Comparison of ENCODE assay signal across 1 cellular context in the genomic region with DNA sequence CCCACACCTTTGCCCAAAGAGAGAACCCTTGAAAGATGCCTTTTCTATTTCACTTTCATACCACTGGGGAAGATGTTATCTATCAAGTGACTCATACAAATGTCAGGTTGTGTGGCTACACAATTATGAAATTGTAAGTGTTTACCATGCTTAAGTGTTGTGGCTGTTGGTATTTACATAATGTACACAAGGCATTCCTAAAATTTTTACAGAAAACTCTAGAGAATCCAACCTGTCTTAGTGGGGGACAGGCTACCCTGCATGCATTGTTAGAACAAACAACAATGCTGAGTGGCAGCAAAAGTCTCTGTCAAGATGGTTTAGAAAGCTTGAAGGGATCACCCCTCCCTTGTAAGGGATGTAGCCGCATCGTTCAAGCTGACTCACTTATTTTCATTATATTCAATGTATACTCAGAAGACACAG.
A peak's percentile ranks its signal among the peaks of the same experiment; 100 is the strongest.
TF ChIP-seq lines count a peak whose summit lies in the region.

No MANE protein-coding gene starts in this region.

TF ChIP-seq in HepG2, 621 proteins besides CTCF, POLR2A, EP300 and RAD21 (continued from another document):
- TF ChIP-seq, protein P1, sequence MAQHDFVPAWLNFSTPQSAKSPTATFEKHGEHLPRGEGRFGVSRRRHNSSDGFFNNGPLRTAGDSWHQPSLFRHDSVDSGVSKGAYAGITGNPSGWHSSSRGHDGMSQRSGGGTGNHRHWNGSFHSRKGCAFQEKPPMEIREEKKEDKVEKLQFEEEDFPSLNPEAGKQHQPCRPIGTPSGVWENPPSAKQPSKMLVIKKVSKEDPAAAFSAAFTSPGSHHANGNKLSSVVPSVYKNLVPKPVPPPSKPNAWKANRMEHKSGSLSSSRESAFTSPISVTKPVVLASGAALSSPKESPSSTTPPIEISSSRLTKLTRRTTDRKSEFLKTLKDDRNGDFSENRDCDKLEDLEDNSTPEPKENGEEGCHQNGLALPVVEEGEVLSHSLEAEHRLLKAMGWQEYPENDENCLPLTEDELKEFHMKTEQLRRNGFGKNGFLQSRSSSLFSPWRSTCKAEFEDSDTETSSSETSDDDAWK (CRISPR knock-in tag; IDR thresholded peaks at IDR 0.05) = no peak
- TF ChIP-seq THAP7 (CRISPR knock-in tag; IDR thresholded peaks at IDR 0.05) (no peak), ZNF646 (CRISPR knock-in tag; IDR thresholded peaks at IDR 0.05) (peak; percentile 48; the same call in 1 of the 2 replicates), ZNF367 (CRISPR knock-in tag; IDR thresholded peaks at IDR 0.05; ENCODE audit: borderline replicate concordance) (no peak), MIER2 (CRISPR knock-in tag; IDR thresholded peaks at IDR 0.05) (no peak), MAZ (IDR thresholded peaks at IDR 0.05; ENCODE audit: borderline replicate concordance, low read depth, low read length) (no peak), MAZ (CRISPR knock-in tag; IDR thresholded peaks at IDR 0.05; ENCODE audit: low read depth) (no peak), ATF6 (CRISPR knock-in tag; conservative IDR thresholded peaks at IDR 0.05) (no peak), NFKBIZ (CRISPR knock-in tag; IDR thresholded peaks at IDR 0.05) (no peak), ZBTB20 (CRISPR knock-in tag; IDR thresholded peaks at IDR 0.05; ENCODE audit: borderline replicate concordance, low read depth) (no peak), ZNF747 (CRISPR knock-in tag; IDR thresholded peaks at IDR 0.05; ENCODE audit: borderline replicate concordance) (no peak), ZNF225 (CRISPR knock-in tag; IDR thresholded peaks at IDR 0.05) (no peak), ZNF703 (CRISPR knock-in tag; IDR thresholded peaks at IDR 0.05; ENCODE audit: borderline replicate concordance) (no peak), GPN1 (CRISPR knock-in tag; IDR thresholded peaks at IDR 0.05; ENCODE audit: borderline replicate concordance) (no peak), FOXP1 (IDR thresholded peaks at IDR 0.05) (no peak), FOXP1 (CRISPR knock-in tag; IDR thresholded peaks at IDR 0.05) (peak; percentile 77), JUNB (CRISPR knock-in tag; IDR thresholded peaks at IDR 0.05; ENCODE audit: borderline replicate concordance) (no peak), FOSL2 (CRISPR knock-in tag; IDR thresholded peaks at IDR 0.05) (peak; percentile 67), MIXL1 (CRISPR knock-in tag; IDR thresholded peaks at IDR 0.05) (no peak), ZNF253 (CRISPR knock-in tag; IDR thresholded peaks at IDR 0.05; ENCODE audit: borderline replicate concordance) (no peak), ZC3H4 (CRISPR knock-in tag; IDR thresholded peaks at IDR 0.05; ENCODE audit: borderline replicate concordance) (no peak), TCF12 (IDR thresholded peaks at IDR 0.05) (no peak), TCF12 (CRISPR knock-in tag; IDR thresholded peaks at IDR 0.05) (no peak), ZFP36L1 (CRISPR knock-in tag; IDR thresholded peaks at IDR 0.05) (0 out of 2 replicates have a peak, but pooled peaks have one; percentile 31), ZNF382 (CRISPR knock-in tag; IDR thresholded peaks at IDR 0.05; ENCODE audit: borderline replicate concordance) (no peak), MXI1 (IDR thresholded peaks at IDR 0.05; ENCODE audit: borderline replicate concordance, low read depth, low read length) (no peak), DR1 (CRISPR knock-in tag; IDR thresholded peaks at IDR 0.05) (no peak), FOXP4 (CRISPR knock-in tag; IDR thresholded peaks at IDR 0.05) (0 out of 2 replicates have a peak, but pooled peaks have one; percentile 42), JUN (CRISPR knock-in tag; IDR thresholded peaks at IDR 0.05) (no peak), ATM (IDR thresholded peaks at IDR 0.05; ENCODE audit: borderline replicate concordance) (no peak), MLLT10 (CRISPR knock-in tag; IDR thresholded peaks at IDR 0.05) (no peak), FOXJ3 (CRISPR knock-in tag; IDR thresholded peaks at IDR 0.05; ENCODE audit: borderline replicate concordance) (no peak), AGO2 (optimal IDR thresholded peaks at IDR 0.05; ENCODE audit: low read depth, low read length) (no peak), ATF5 (CRISPR knock-in tag; IDR thresholded peaks at IDR 0.05; ENCODE audit: low read depth) (no peak), NAIF1 (CRISPR knock-in tag; IDR thresholded peaks at IDR 0.05; ENCODE audit: borderline replicate concordance) (no peak)
- TF ChIP-seq, protein P2, sequence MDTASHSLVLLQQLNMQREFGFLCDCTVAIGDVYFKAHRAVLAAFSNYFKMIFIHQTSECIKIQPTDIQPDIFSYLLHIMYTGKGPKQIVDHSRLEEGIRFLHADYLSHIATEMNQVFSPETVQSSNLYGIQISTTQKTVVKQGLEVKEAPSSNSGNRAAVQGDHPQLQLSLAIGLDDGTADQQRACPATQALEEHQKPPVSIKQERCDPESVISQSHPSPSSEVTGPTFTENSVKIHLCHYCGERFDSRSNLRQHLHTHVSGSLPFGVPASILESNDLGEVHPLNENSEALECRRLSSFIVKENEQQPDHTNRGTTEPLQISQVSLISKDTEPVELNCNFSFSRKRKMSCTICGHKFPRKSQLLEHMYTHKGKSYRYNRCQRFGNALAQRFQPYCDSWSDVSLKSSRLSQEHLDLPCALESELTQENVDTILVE (CRISPR knock-in tag; IDR thresholded peaks at IDR 0.05) = no peak
- TF ChIP-seq, protein P3, sequence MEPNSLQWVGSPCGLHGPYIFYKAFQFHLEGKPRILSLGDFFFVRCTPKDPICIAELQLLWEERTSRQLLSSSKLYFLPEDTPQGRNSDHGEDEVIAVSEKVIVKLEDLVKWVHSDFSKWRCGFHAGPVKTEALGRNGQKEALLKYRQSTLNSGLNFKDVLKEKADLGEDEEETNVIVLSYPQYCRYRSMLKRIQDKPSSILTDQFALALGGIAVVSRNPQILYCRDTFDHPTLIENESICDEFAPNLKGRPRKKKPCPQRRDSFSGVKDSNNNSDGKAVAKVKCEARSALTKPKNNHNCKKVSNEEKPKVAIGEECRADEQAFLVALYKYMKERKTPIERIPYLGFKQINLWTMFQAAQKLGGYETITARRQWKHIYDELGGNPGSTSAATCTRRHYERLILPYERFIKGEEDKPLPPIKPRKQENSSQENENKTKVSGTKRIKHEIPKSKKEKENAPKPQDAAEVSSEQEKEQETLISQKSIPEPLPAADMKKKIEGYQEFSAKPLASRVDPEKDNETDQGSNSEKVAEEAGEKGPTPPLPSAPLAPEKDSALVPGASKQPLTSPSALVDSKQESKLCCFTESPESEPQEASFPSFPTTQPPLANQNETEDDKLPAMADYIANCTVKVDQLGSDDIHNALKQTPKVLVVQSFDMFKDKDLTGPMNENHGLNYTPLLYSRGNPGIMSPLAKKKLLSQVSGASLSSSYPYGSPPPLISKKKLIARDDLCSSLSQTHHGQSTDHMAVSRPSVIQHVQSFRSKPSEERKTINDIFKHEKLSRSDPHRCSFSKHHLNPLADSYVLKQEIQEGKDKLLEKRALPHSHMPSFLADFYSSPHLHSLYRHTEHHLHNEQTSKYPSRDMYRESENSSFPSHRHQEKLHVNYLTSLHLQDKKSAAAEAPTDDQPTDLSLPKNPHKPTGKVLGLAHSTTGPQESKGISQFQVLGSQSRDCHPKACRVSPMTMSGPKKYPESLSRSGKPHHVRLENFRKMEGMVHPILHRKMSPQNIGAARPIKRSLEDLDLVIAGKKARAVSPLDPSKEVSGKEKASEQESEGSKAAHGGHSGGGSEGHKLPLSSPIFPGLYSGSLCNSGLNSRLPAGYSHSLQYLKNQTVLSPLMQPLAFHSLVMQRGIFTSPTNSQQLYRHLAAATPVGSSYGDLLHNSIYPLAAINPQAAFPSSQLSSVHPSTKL (CRISPR knock-in tag; IDR thresholded peaks at IDR 0.05) = peak; percentile 46
- TF ChIP-seq, protein P4, sequence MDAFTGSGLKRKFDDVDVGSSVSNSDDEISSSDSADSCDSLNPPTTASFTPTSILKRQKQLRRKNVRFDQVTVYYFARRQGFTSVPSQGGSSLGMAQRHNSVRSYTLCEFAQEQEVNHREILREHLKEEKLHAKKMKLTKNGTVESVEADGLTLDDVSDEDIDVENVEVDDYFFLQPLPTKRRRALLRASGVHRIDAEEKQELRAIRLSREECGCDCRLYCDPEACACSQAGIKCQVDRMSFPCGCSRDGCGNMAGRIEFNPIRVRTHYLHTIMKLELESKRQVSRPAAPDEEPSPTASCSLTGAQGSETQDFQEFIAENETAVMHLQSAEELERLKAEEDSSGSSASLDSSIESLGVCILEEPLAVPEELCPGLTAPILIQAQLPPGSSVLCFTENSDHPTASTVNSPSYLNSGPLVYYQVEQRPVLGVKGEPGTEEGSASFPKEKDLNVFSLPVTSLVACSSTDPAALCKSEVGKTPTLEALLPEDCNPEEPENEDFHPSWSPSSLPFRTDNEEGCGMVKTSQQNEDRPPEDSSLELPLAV (CRISPR knock-in tag; conservative IDR thresholded peaks at IDR 0.05; ENCODE audit: low read depth) = no peak
